1 cellular context compared by ENCODE assay signal in the genomic region with DNA sequence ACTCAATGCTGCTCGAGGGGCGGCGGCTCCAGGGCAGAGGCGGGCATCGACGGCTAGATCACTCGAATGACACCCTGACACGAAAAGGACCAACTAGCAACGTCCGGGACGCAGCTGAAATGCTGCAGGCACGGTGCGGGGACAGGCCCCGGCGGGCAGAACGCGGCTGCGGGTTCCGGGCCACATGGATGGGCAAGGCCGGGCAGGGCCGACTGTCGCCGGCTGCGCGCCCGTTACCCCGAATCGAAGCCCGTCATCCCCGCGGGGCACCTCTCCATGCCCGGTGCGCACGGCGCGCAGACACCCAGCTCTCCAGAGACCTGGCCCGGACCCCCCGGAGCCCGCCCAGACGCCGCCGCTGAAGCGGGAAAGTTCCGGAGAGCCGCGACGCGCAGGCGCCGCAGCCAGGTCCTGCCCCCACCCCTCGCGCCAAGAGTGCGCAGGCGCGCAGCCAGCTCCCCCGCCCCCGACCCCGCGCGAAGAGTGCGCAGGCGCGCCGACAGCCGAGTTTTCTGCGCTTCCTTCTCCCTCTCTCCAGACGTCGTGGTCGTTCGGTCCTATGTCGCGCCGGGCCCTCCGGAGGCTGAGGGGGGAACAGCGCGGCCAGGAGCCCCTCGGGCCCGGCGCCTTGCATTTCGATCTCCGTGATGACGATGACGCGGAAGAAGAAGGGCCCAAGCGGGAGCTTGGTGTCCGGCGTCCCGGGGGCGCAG.
TF ChIP-seq lines count a peak whose summit lies in the region.

A gene with protein sequence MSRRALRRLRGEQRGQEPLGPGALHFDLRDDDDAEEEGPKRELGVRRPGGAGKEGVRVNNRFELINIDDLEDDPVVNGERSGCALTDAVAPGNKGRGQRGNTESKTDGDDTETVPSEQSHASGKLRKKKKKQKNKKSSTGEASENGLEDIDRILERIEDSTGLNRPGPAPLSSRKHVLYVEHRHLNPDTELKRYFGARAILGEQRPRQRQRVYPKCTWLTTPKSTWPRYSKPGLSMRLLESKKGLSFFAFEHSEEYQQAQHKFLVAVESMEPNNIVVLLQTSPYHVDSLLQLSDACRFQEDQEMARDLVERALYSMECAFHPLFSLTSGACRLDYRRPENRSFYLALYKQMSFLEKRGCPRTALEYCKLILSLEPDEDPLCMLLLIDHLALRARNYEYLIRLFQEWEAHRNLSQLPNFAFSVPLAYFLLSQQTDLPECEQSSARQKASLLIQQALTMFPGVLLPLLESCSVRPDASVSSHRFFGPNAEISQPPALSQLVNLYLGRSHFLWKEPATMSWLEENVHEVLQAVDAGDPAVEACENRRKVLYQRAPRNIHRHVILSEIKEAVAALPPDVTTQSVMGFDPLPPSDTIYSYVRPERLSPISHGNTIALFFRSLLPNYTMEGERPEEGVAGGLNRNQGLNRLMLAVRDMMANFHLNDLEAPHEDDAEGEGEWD (plus strand): TSS at position 484 of the 713 bp plus-strand sequence. CDS start 76 bp downstream, at position 560.

TF ChIP-seq in GM12878, 131 proteins besides CTCF, POLR2A, EP300 and RAD21 (continued from another document and continues in another):
- TF ChIP-seq, protein P1, sequence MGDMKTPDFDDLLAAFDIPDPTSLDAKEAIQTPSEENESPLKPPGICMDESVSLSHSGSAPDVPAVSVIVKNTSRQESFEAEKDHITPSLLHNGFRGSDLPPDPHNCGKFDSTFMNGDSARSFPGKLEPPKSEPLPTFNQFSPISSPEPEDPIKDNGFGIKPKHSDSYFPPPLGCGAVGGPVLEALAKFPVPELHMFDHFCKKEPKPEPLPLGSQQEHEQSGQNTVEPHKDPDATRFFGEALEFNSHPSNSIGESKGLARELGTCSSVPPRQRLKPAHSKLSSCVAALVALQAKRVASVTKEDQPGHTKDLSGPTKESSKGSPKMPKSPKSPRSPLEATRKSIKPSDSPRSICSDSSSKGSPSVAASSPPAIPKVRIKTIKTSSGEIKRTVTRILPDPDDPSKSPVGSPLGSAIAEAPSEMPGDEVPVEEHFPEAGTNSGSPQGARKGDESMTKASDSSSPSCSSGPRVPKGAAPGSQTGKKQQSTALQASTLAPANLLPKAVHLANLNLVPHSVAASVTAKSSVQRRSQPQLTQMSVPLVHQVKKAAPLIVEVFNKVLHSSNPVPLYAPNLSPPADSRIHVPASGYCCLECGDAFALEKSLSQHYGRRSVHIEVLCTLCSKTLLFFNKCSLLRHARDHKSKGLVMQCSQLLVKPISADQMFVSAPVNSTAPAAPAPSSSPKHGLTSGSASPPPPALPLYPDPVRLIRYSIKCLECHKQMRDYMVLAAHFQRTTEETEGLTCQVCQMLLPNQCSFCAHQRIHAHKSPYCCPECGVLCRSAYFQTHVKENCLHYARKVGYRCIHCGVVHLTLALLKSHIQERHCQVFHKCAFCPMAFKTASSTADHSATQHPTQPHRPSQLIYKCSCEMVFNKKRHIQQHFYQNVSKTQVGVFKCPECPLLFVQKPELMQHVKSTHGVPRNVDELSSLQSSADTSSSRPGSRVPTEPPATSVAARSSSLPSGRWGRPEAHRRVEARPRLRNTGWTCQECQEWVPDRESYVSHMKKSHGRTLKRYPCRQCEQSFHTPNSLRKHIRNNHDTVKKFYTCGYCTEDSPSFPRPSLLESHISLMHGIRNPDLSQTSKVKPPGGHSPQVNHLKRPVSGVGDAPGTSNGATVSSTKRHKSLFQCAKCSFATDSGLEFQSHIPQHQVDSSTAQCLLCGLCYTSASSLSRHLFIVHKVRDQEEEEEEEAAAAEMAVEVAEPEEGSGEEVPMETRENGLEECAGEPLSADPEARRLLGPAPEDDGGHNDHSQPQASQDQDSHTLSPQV (IDR thresholded peaks at IDR 0.05), result no peak
- TF ChIP-seq, protein P2, sequence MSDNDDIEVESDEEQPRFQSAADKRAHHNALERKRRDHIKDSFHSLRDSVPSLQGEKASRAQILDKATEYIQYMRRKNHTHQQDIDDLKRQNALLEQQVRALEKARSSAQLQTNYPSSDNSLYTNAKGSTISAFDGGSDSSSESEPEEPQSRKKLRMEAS (IDR thresholded peaks at IDR 0.05; ENCODE audit: low read depth, low read length), result no peak; the same call in none of the 2 replicates
- TF ChIP-seq SMC3 (IDR thresholded peaks at IDR 0.05; ENCODE audit: borderline replicate concordance, low read length) (no peak), POLR2AphosphoS2 (IDR thresholded peaks at IDR 0.05; ENCODE audit: low read depth, low read length) (peak; percentile 74), TBL1XR1 (IDR thresholded peaks at IDR 0.05; ENCODE audit: low read depth, low read length) (no peak), SMARCA5 (IDR thresholded peaks at IDR 0.05) (peak; percentile 99), RBBP5 (conservative IDR thresholded peaks at IDR 0.05) (no peak), RFX5 (IDR thresholded peaks at IDR 0.05; ENCODE audit: low read depth, low read length) (no peak), FOXK2 (IDR thresholded peaks at IDR 0.05) (no peak), EGR1 (IDR thresholded peaks at IDR 0.05; ENCODE audit: borderline replicate concordance in 1 of 2, low read depth in 2 of 2, low read length in 2 of 2) (peak in 1 of 2 experiments; percentile 40; a peak in 1 of 3 replicates), ASH2L (IDR thresholded peaks at IDR 0.05; ENCODE audit: borderline replicate concordance, low read depth) (no peak), CHD2 (IDR thresholded peaks at IDR 0.05; ENCODE audit: borderline replicate concordance, low read depth, low read length) (peak; percentile 50), HDGF (IDR thresholded peaks at IDR 0.05) (no peak), IKZF2 (IDR thresholded peaks at IDR 0.05) (no peak), CREB1 (IDR thresholded peaks at IDR 0.05; ENCODE audit: low read depth) (peak; percentile 4; the same call in 1 of the 2 replicates), NR2C1 (IDR thresholded peaks at IDR 0.05) (no peak), ZSCAN29 (IDR thresholded peaks at IDR 0.05) (no peak), SMAD5 (IDR thresholded peaks at IDR 0.05; ENCODE audit: low read depth) (no peak), ZNF217 (IDR thresholded peaks at IDR 0.05) (no peak), SPI1 (IDR thresholded peaks at IDR 0.05; ENCODE audit: borderline replicate concordance, insufficient read depth, low read depth, low read length) (no peak), ZNF24 (IDR thresholded peaks at IDR 0.05) (no peak), MTA3 (IDR thresholded peaks at IDR 0.05; ENCODE audit: borderline replicate concordance, low read length) (no peak), CREM (IDR thresholded peaks at IDR 0.05; ENCODE audit: low read depth) (no peak), TCF7 (IDR thresholded peaks at IDR 0.05; ENCODE audit: borderline replicate concordance) (no peak), JUNB (IDR thresholded peaks at IDR 0.05) (no peak), ETV6 (conservative IDR thresholded peaks at IDR 0.05 in 1 of 2, IDR thresholded peaks at IDR 0.05 in 1 of 2; ENCODE audit: borderline replicate concordance in 1 of 2, low read depth in 1 of 2) (no peak), BACH1 (IDR thresholded peaks at IDR 0.05; ENCODE audit: borderline replicate concordance) (peak; percentile 59), MYB (IDR thresholded peaks at IDR 0.05; ENCODE audit: borderline replicate concordance, low read depth, low read length) (no peak), TARDBP (IDR thresholded peaks at IDR 0.05; ENCODE audit: borderline replicate concordance) (no peak), WRNIP1 (IDR thresholded peaks at IDR 0.05; ENCODE audit: borderline replicate concordance, low read depth, low read length) (no peak), EED (IDR thresholded peaks at IDR 0.05; ENCODE audit: low read depth) (no peak), PAX5 (IDR thresholded peaks at IDR 0.05; ENCODE audit: borderline replicate concordance, low read depth, low read length) (no peak), RCOR1 (conservative IDR thresholded peaks at IDR 0.05; ENCODE audit: low read depth, low read length) (no peak), HDAC6 (IDR thresholded peaks at IDR 0.05; ENCODE audit: unreplicated experiment) (no peak), STAT1 (conservative IDR thresholded peaks at IDR 0.05) (no peak), SMAD1 (IDR thresholded peaks at IDR 0.05; ENCODE audit: low read depth, partially characterized antibody) (no peak), STAT3 (IDR thresholded peaks at IDR 0.05; ENCODE audit: low read depth, low read length) (no peak), HDAC2 (IDR thresholded peaks at IDR 0.05) (no peak), CBFB (IDR thresholded peaks at IDR 0.05; ENCODE audit: low read depth) (no peak), SUPT20H (IDR thresholded peaks at IDR 0.05; ENCODE audit: borderline replicate concordance, control insufficient read depth, low read depth, low read length) (no peak)
- TF ChIP-seq, protein P3, sequence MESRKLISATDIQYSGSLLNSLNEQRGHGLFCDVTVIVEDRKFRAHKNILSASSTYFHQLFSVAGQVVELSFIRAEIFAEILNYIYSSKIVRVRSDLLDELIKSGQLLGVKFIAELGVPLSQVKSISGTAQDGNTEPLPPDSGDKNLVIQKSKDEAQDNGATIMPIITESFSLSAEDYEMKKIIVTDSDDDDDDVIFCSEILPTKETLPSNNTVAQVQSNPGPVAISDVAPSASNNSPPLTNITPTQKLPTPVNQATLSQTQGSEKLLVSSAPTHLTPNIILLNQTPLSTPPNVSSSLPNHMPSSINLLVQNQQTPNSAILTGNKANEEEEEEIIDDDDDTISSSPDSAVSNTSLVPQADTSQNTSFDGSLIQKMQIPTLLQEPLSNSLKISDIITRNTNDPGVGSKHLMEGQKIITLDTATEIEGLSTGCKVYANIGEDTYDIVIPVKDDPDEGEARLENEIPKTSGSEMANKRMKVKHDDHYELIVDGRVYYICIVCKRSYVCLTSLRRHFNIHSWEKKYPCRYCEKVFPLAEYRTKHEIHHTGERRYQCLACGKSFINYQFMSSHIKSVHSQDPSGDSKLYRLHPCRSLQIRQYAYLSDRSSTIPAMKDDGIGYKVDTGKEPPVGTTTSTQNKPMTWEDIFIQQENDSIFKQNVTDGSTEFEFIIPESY (IDR thresholded peaks at IDR 0.05), result no peak
- TF ChIP-seq, protein P4, sequence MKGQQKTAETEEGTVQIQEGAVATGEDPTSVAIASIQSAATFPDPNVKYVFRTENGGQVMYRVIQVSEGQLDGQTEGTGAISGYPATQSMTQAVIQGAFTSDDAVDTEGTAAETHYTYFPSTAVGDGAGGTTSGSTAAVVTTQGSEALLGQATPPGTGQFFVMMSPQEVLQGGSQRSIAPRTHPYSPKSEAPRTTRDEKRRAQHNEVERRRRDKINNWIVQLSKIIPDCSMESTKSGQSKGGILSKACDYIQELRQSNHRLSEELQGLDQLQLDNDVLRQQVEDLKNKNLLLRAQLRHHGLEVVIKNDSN (IDR thresholded peaks at IDR 0.05; ENCODE audit: borderline replicate concordance, extremely low read length, insufficient read depth, low read depth, low read length), result no peak
- TF ChIP-seq, protein P5, sequence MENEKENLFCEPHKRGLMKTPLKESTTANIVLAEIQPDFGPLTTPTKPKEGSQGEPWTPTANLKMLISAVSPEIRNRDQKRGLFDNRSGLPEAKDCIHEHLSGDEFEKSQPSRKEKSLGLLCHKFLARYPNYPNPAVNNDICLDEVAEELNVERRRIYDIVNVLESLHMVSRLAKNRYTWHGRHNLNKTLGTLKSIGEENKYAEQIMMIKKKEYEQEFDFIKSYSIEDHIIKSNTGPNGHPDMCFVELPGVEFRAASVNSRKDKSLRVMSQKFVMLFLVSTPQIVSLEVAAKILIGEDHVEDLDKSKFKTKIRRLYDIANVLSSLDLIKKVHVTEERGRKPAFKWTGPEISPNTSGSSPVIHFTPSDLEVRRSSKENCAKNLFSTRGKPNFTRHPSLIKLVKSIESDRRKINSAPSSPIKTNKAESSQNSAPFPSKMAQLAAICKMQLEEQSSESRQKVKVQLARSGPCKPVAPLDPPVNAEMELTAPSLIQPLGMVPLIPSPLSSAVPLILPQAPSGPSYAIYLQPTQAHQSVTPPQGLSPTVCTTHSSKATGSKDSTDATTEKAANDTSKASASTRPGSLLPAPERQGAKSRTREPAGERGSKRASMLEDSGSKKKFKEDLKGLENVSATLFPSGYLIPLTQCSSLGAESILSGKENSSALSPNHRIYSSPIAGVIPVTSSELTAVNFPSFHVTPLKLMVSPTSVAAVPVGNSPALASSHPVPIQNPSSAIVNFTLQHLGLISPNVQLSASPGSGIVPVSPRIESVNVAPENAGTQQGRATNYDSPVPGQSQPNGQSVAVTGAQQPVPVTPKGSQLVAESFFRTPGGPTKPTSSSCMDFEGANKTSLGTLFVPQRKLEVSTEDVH (IDR thresholded peaks at IDR 0.05; ENCODE audit: low read depth, partially characterized antibody), result no peak
- TF ChIP-seq, protein P6, sequence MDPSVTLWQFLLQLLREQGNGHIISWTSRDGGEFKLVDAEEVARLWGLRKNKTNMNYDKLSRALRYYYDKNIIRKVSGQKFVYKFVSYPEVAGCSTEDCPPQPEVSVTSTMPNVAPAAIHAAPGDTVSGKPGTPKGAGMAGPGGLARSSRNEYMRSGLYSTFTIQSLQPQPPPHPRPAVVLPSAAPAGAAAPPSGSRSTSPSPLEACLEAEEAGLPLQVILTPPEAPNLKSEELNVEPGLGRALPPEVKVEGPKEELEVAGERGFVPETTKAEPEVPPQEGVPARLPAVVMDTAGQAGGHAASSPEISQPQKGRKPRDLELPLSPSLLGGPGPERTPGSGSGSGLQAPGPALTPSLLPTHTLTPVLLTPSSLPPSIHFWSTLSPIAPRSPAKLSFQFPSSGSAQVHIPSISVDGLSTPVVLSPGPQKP (IDR thresholded peaks at IDR 0.05; ENCODE audit: low read depth, low read length), result no peak
- TF ChIP-seq, protein P7, sequence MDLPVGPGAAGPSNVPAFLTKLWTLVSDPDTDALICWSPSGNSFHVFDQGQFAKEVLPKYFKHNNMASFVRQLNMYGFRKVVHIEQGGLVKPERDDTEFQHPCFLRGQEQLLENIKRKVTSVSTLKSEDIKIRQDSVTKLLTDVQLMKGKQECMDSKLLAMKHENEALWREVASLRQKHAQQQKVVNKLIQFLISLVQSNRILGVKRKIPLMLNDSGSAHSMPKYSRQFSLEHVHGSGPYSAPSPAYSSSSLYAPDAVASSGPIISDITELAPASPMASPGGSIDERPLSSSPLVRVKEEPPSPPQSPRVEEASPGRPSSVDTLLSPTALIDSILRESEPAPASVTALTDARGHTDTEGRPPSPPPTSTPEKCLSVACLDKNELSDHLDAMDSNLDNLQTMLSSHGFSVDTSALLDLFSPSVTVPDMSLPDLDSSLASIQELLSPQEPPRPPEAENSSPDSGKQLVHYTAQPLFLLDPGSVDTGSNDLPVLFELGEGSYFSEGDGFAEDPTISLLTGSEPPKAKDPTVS (IDR thresholded peaks at IDR 0.05; ENCODE audit: low read depth, low read length), result no peak
- TF ChIP-seq, protein P8, sequence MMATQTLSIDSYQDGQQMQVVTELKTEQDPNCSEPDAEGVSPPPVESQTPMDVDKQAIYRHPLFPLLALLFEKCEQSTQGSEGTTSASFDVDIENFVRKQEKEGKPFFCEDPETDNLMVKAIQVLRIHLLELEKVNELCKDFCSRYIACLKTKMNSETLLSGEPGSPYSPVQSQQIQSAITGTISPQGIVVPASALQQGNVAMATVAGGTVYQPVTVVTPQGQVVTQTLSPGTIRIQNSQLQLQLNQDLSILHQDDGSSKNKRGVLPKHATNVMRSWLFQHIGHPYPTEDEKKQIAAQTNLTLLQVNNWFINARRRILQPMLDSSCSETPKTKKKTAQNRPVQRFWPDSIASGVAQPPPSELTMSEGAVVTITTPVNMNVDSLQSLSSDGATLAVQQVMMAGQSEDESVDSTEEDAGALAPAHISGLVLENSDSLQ (IDR thresholded peaks at IDR 0.05), result peak; percentile 90
- TF ChIP-seq, protein P9, sequence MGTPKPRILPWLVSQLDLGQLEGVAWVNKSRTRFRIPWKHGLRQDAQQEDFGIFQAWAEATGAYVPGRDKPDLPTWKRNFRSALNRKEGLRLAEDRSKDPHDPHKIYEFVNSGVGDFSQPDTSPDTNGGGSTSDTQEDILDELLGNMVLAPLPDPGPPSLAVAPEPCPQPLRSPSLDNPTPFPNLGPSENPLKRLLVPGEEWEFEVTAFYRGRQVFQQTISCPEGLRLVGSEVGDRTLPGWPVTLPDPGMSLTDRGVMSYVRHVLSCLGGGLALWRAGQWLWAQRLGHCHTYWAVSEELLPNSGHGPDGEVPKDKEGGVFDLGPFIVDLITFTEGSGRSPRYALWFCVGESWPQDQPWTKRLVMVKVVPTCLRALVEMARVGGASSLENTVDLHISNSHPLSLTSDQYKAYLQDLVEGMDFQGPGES (IDR thresholded peaks at IDR 0.05), result no peak
